ENCODE assay signal across 10 cellular contexts in the genomic region with DNA sequence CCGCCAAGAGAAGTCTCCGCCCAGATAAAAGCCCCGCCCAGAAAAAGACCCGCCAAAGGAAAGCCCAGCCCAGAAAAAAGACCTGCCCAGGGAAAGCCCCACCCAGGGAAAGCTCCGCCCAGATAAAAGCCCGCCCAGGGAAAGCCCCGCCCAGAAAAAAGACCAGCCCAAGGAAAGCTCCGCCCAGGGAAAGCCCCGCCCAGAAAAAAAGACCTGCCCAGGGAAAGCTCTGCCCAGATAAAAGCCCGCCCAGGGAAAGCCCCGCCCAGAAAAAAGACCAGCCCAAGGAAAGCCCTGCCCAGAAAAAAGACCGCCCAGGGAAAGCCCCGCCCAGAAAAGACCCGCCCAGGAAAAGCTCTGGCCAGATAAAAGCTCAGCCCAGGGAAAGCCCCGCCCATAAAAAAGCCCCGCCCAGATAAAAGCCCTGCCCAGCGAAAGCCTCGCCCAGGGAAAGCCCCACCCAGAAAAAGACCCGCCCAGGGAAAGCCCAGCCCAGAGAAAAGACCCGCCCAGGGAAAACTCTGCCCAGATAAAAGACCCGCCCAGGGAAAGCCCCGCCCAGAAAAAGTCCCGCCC. TPM values are rescaled to one million over a fixed set of nuclear protein-coding genes. Genes with fewer than 3 reads are reported as not detected.
DNase-seq lines count a peak whose midpoint lies in the region; ATAC-seq and TF ChIP-seq lines count a peak whose summit lies in the region.
"Had no signal": no experiment of that assay in that cellular context is flagged by ENCODE, and none has a peak within 500 bp of the region (broad histone marks: within the 10 kb centered on the region; RNA-seq: fewer than 3 reads in every experiment).

No MANE protein-coding gene starts in this region.

- no peak for TF ChIP-seq CTCF in HEK293 (tag by site-specific recombination; IDR thresholded peaks at IDR 0.05)
- TF ChIP-seq CTCF in testis (IDR thresholded peaks at IDR 0.05), result no peak
- TF ChIP-seq CTCF in lower leg skin (IDR thresholded peaks at IDR 0.05), result no peak

- intact Hi-C loops in testis (cut with DNase I; ENCODE audit: low total_unique reads), result no loop called here
- intact Hi-C loops in lower leg skin (cut with DNase I; ENCODE audit: low total_unique reads), result no loop called here

- DNase-seq in NOMO-1 (lab: John Stamatoyannopoulos, UW; ENCODE audit: unreplicated experiment in 2 of 2), result peak; percentile 57 to 63
- DNase-seq in NOMO-1 treated with dmso at 0.1 percent for 144 hours (lab: John Stamatoyannopoulos, UW; ENCODE audit: unreplicated experiment), result no peak
- DNase-seq in NCI-H146 treated with DMSO at 0.1 percent for 48 hours (lab: John Stamatoyannopoulos, UW; ENCODE audit: unreplicated experiment), result peak; percentile 84
- DNase-seq in testis, result peak; percentile 77
- no peak for DNase-seq in globus pallidus (ENCODE audit: low spot score)
- DNase-seq in lower leg skin (ENCODE audit: low spot score in 2 of 2), result no peak
- DNase-seq: heart left ventricle had no signal

- H3K36me3 ChIP-seq in HEK293 (ENCODE audit: control insufficient read depth in 2 of 2, insufficient read depth in 1 of 2, low read length in 2 of 2) (no peaks in the 10 kb centered on the region), testis (ENCODE audit: low read depth, missing control alignments) (no peaks in the 10 kb centered on the region)
- H3K36me3 ChIP-seq: heart left ventricle had no signal

- peak; percentile 9 to 33 for ATAC-seq in activated CD4-positive, CD25-positive, alpha-beta regulatory T cell treated with anti-CD3 and anti-CD28 coated beads, Interleukin-2, amount 50 U/mL, for 24 hours

- no peak overlapping the region for H3K4me3 ChIP-seq in HEK293 (ENCODE audit: low read depth, low read length)
- H3K4me3 ChIP-seq in testis, result peak overlapping the region in 1 of 2 donors; percentile 10
- H3K4me3 ChIP-seq in lower leg skin (ENCODE audit: low read depth, poor library complexity, severe bottlenecking), result no peak overlapping the region
- H3K4me3 ChIP-seq: heart left ventricle had no signal

- no peak overlapping the region for H3K27ac ChIP-seq in HEK293 (ENCODE audit: extremely low read depth, low read depth, low read length)
- no peak overlapping the region for H3K27ac ChIP-seq in testis
- H3K27ac ChIP-seq: heart left ventricle had no signal

- 24 to 34% methylated on average over 22 to 23 of the region's 23 CpGs for WGBS in testis, 2 donors
- 24 to 43% methylated on average over 23 of the region's 23 CpGs for WGBS in lower leg skin, 2 donors

- H3K9me3 ChIP-seq in HEK293 (ENCODE audit: control insufficient read depth, insufficient read depth, low read depth, low read length) (no peaks in the 10 kb centered on the region), testis (no peaks in the 10 kb centered on the region)
- H3K9me3 ChIP-seq: heart left ventricle had no signal

- H3K27me3 ChIP-seq in testis, result no peaks in the 10 kb centered on the region

- CTCF ChIA-PET in HEK293 (lab: Yijun Ruan, JAX), result interaction anchor here (0.6 to 0.9 kb wide), 6 partner anchors 56 to 362 kb away, joined by 3 to 4 read pairs (median 3); no protein-coding TSS in a partner anchor

- H3K4me1 ChIP-seq in HEK293 (ENCODE audit: control insufficient read depth, insufficient read depth, low read length) (no peaks in the 10 kb centered on the region), testis (no peaks in the 10 kb centered on the region)
- H3K4me1 ChIP-seq: heart left ventricle had no signal

- TF ChIP-seq POLR2A in testis (IDR thresholded peaks at IDR 0.05) (no peak), lower leg skin (IDR thresholded peaks at IDR 0.05) (no peak)

- POLR2A ChIA-PET in HEK293 (lab: Yijun Ruan, JAX), result interaction anchor here (0.6 to 3.3 kb wide), 26 partner anchors 10 to 788 kb away, joined by 3 to 52 read pairs (median 4); a partner anchor contains a TSS

TF ChIP-seq in HEK293, 187 proteins besides CTCF, POLR2A, EP300 and RAD21 (continues in another document):
- TF ChIP-seq, protein P1, sequence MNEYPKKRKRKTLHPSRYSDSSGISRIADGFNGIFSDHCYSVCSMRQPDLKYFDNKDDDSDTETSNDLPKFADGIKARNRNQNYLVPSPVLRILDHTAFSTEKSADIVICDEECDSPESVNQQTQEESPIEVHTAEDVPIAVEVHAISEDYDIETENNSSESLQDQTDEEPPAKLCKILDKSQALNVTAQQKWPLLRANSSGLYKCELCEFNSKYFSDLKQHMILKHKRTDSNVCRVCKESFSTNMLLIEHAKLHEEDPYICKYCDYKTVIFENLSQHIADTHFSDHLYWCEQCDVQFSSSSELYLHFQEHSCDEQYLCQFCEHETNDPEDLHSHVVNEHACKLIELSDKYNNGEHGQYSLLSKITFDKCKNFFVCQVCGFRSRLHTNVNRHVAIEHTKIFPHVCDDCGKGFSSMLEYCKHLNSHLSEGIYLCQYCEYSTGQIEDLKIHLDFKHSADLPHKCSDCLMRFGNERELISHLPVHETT (tag by site-specific recombination; IDR thresholded peaks at IDR 0.05), result no peak
- TF ChIP-seq PRDM1 (tag by site-specific recombination; IDR thresholded peaks at IDR 0.05) (0 out of 2 replicates have a peak, but pooled peaks have one; percentile 39), ZNF473 (tag by site-specific recombination; IDR thresholded peaks at IDR 0.05) (no peak), ZNF544 (tag by site-specific recombination; IDR thresholded peaks at IDR 0.05) (no peak), ZNF747 (tag by site-specific recombination; IDR thresholded peaks at IDR 0.05) (no peak)
- TF ChIP-seq, protein P2, sequence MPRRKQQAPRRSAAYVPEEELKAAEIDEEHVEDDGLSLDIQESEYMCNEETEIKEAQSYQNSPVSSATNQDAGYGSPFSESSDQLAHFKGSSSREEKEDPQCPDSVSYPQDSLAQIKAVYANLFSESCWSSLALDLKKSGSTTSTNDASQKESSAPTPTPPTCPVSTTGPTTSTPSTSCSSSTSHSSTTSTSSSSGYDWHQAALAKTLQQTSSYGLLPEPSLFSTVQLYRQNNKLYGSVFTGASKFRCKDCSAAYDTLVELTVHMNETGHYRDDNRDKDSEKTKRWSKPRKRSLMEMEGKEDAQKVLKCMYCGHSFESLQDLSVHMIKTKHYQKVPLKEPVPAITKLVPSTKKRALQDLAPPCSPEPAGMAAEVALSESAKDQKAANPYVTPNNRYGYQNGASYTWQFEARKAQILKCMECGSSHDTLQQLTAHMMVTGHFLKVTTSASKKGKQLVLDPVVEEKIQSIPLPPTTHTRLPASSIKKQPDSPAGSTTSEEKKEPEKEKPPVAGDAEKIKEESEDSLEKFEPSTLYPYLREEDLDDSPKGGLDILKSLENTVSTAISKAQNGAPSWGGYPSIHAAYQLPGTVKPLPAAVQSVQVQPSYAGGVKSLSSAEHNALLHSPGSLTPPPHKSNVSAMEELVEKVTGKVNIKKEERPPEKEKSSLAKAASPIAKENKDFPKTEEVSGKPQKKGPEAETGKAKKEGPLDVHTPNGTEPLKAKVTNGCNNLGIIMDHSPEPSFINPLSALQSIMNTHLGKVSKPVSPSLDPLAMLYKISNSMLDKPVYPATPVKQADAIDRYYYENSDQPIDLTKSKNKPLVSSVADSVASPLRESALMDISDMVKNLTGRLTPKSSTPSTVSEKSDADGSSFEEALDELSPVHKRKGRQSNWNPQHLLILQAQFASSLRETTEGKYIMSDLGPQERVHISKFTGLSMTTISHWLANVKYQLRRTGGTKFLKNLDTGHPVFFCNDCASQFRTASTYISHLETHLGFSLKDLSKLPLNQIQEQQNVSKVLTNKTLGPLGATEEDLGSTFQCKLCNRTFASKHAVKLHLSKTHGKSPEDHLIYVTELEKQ (tag by site-specific recombination; IDR thresholded peaks at IDR 0.05; ENCODE audit: borderline replicate concordance), result no peak
- TF ChIP-seq, protein P3, sequence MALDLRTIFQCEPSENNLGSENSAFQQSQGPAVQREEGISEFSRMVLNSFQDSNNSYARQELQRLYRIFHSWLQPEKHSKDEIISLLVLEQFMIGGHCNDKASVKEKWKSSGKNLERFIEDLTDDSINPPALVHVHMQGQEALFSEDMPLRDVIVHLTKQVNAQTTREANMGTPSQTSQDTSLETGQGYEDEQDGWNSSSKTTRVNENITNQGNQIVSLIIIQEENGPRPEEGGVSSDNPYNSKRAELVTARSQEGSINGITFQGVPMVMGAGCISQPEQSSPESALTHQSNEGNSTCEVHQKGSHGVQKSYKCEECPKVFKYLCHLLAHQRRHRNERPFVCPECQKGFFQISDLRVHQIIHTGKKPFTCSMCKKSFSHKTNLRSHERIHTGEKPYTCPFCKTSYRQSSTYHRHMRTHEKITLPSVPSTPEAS (tag by site-specific recombination; IDR thresholded peaks at IDR 0.05), result no peak

RNA-seq across cellular contexts. Expression of a gene that starts 11.6 kb away (rescaled TPM):
- total RNA-seq in testis (1 to 10 TPM; 1.5 to 3.8 TPM), lower leg skin (1 to 10 TPM in 1 of 4 donors, under 1 TPM in 2, not detected in 1; 0.10 to 2.4 (median 0.49) TPM)
- 0.79 TPM for polyA plus RNA-seq in testis (ENCODE audit: insufficient read depth, low read depth, low replicate concordance)
- total RNA-seq: heart left ventricle had no signal

RNA-seq across cellular contexts. Expression of a gene that starts 19.3 kb away (rescaled TPM):
- 1 to 10 TPM; 2.4 to 5.1 TPM for total RNA-seq in testis
- polyA plus RNA-seq in testis (ENCODE audit: insufficient read depth, low read depth, low replicate concordance), result not detected
- 10 to 100 TPM in 3 of 4 donors, 1 to 10 TPM in 1; 4.1 to 29.0 (median 21.3) TPM for total RNA-seq in lower leg skin
- total RNA-seq: heart left ventricle; T-helper 1 cell treated with Interleukin-12 subunit alpha and Interleukin-12 subunit beta and Interleukin-4 antibody, amounts not matched to agents 30 ng/mL and 1 ng/mL, for 36 hours had no signal
- polyA plus RNA-seq: heart left ventricle had no signal

RNA-seq across cellular contexts. Expression of a gene that starts 21.3 kb away (rescaled TPM):
- total RNA-seq in testis (10 to 100 TPM; 19.8 to 37.9 TPM), lower leg skin (not detected)
- 83.2 TPM for polyA plus RNA-seq in testis (ENCODE audit: insufficient read depth, low read depth, low replicate concordance)
- total RNA-seq: heart left ventricle; T-helper 1 cell treated with Interleukin-12 subunit alpha and Interleukin-12 subunit beta and Interleukin-4 antibody, amounts not matched to agents 30 ng/mL and 1 ng/mL, for 36 hours had no signal
- polyA plus RNA-seq: heart left ventricle had no signal

RNA-seq across cellular contexts. Expression of a gene that starts 36.0 kb away (rescaled TPM):
- total RNA-seq in testis (100 to 1,000 TPM; 207 to 215 TPM), lower leg skin (100 to 1,000 TPM; 123 to 144 (median 138) TPM)
- polyA plus RNA-seq in testis (ENCODE audit: insufficient read depth, low read depth, low replicate concordance), result 242 TPM

RNA-seq across cellular contexts. Expression of a gene that starts 37.8 kb away (rescaled TPM):
- 10 to 100 TPM; 91.0 to 98.5 TPM for total RNA-seq in testis
- polyA plus RNA-seq in testis (ENCODE audit: insufficient read depth, low read depth, low replicate concordance), result 80.6 TPM
- 10 to 100 TPM; 26.2 to 69.3 (median 30.5) TPM for total RNA-seq in lower leg skin

Comparison
In these comparisons a context has a peak if more than half of its experiments do, and no peak if none do; other contexts are left out.
1. DNase-seq: peak in NOMO-1 (2 of 2), NCI-H146 treated with DMSO at 0.1 percent for 48 hours (single experiment) and testis (single experiment); none in NOMO-1 treated with dmso at 0.1 percent for 144 hours (single experiment), globus pallidus (single experiment) and lower leg skin (0 of 2).
2. RNA of a gene that starts 21.3 kb away (total RNA-seq): 19.8 to 37.9 TPM in testis; not detected in lower leg skin; every median in the first group is over 10 times any median in the second.